Comparison of ENCODE assay signal across 8 cellular contexts in the genomic region with DNA sequence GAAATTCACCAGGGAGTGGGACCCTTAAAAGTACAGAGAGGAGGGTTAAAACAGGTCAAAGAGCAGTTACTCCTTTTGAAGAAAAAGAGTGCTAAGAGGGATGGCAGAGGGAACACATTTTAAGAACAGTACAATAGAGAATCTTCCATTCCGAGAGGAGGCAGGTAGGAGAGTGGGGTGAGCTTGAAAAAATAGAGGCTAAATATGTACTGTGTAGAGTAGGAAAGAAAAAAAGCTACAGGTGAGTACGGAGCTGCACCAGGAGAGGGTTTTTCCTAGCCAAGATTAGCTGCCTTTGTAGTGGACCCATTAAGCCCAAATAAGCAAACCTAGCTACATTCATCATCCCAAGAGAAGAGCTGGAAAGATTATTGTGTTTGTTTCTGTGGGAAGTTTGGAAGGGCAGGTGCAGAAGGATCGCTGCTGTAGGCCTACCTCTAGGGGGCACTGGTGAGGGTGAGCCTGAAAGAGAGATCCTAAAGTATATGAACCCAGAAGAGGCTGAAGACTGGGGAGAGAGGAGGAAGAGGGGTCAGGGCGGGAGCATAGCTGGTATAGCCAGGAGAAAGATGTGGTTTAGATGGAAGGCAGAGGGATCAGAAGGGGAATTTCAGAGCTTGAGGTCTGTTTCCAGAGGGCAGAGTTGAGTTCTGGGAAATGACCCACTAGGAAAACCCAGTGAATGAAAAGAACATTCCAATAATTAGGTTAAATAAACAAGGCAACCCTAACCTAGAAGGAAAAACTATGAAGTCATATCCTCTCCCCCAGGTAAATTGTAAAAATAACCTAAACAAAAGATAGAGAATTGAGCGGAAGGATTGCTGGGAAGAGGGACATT. TPM values are rescaled to one million over a fixed set of nuclear protein-coding genes. Genes with fewer than 3 reads are reported as not detected.
DNase-seq lines count a peak whose midpoint lies in the region; ATAC-seq and TF ChIP-seq lines count a peak whose summit lies in the region.

No MANE protein-coding gene starts in this region.

- intact Hi-C loops in left ventricle myocardium inferior (cut with micrococcal nuclease), result loop anchor here (5.0 kb wide), 1 partner anchor 51 kb away; a partner anchor contains a TSS

- peaks cover 0 to 2% of the 10 kb centered on the region in 2 donors for H3K9me3 Mint-ChIP-seq in activated T-cell treated with anti-CD3 and anti-CD28 coated beads, Interleukin-2, amount 50 U/mL, for 72 hours

- TF ChIP-seq CTCF in left ventricle myocardium inferior (IDR thresholded peaks at IDR 0.05; ENCODE audit: borderline replicate concordance), result peak; percentile 65

- no peaks in the 10 kb centered on the region for H3K27me3 ChIP-seq in left ventricle myocardium inferior (ENCODE audit: low read depth)

- no peak for ATAC-seq in activated CD4-positive, CD25-positive, alpha-beta regulatory T cell treated with anti-CD3 and anti-CD28 coated beads, Interleukin-2, amount 50 U/mL, for 24 hours
- no peak for ATAC-seq in activated T-cell treated with anti-CD3 and anti-CD28 coated beads, Interleukin-2, amount 50 U/mL, for 72 hours (replicated peaks in 1 of 2)
- ATAC-seq in GM19395 (IDR thresholded peaks at IDR 0.05; ENCODE audit: unreplicated experiment), result no peak

- H3K27ac ChIP-seq in left ventricle myocardium inferior (replicated peaks), result no peak overlapping the region

- peaks cover 51% of the 10 kb centered on the region for H3K4me1 Mint-ChIP-seq in activated T-cell treated with anti-CD3 and anti-CD28 coated beads, Interleukin-2, amount 50 U/mL, for 72 hours (ENCODE audit: low read depth)

- H3K36me3 ChIP-seq in left ventricle myocardium inferior, result peaks cover 28% of the 10 kb centered on the region

- H3K27me3 Mint-ChIP-seq in activated T-cell treated with anti-CD3 and anti-CD28 coated beads, Interleukin-2, amount 50 U/mL, for 72 hours (ENCODE audit: low read depth), result no peaks in the 10 kb centered on the region

- no peak overlapping the region for H3K4me3 Mint-ChIP-seq in activated T-cell treated with anti-CD3 and anti-CD28 coated beads, Interleukin-2, amount 50 U/mL, for 72 hours

- peak in 3 of 4 experiments; percentile 14 to 33 (median 14) for DNase-seq in activated CD4-positive, CD25-positive, alpha-beta regulatory T cell (lab: John Stamatoyannopoulos, UW)
- DNase-seq in NOMO-1 treated with DMSO at 0.1 percent for 48 hours (lab: John Stamatoyannopoulos, UW; ENCODE audit: unreplicated experiment), result peak; percentile 50
- DNase-seq in activated T-cell treated with anti-CD3 and anti-CD28 coated beads, Interleukin-2, amount 50 U/mL, for 72 hours, result peak; percentile 60 to 63
- no peak for DNase-seq in left ventricle myocardium inferior
- peak; percentile 39 for DNase-seq in stimulated activated CD4-positive, alpha-beta T cell treated with anti-CD3 and anti-CD28 coated beads, Interleukin-2, amount 100 ng/mL, for 4 hours (ENCODE audit: low read depth)
- no peak for DNase-seq in NK-92 (lab: John Stamatoyannopoulos, UW; ENCODE audit: unreplicated experiment)

- H3K36me3 Mint-ChIP-seq in activated T-cell treated with anti-CD3 and anti-CD28 coated beads, Interleukin-2, amount 50 U/mL, for 72 hours (ENCODE audit: insufficient read depth in 2 of 2), result peaks cover 9 to 18% of the 10 kb centered on the region in 2 donors

- no peaks in the 10 kb centered on the region for H3K4me1 ChIP-seq in left ventricle myocardium inferior

- H3K9me3 ChIP-seq in left ventricle myocardium inferior (replicated peaks), result peaks cover 5% of the 10 kb centered on the region

- H3K27ac Mint-ChIP-seq in activated T-cell treated with anti-CD3 and anti-CD28 coated beads, Interleukin-2, amount 50 U/mL, for 72 hours, result no peak overlapping the region

- H3K4me3 ChIP-seq in left ventricle myocardium inferior, result no peak overlapping the region

RNA-seq across cellular contexts. Expression of a gene that starts 50.2 kb away (rescaled TPM):
- 10 to 100 TPM; 15.2 to 19.3 TPM for total RNA-seq in activated T-cell treated with anti-CD3 and anti-CD28 coated beads, Interleukin-2, amount 50 U/mL, for 72 hours
- 32.9 TPM for total RNA-seq in left ventricle myocardium inferior

Comparison
In these comparisons a context has a peak if more than half of its experiments do, and no peak if none do; other contexts are left out.
1. DNase-seq: peak in activated CD4-positive, CD25-positive, alpha-beta regulatory T cell (3 of 4), NOMO-1 treated with DMSO at 0.1 percent for 48 hours (single experiment), activated T-cell treated with anti-CD3 and anti-CD28 coated beads, Interleukin-2, amount 50 U/mL, for 72 hours (2 of 2) and stimulated activated CD4-positive, alpha-beta T cell treated with anti-CD3 and anti-CD28 coated beads, Interleukin-2, amount 100 ng/mL, for 4 hours (single experiment); none in left ventricle myocardium inferior (single experiment) and NK-92 (single experiment).